In genomic region chr14:50835280-50835679, GRCh38 we compare ENCODE assay signal across 11 cellular contexts. TPM values are rescaled to one million over a fixed set of nuclear protein-coding genes. Genes with fewer than 3 reads are reported as not detected.
DNase-seq lines count a peak whose midpoint lies in the region; ATAC-seq and TF ChIP-seq lines count a peak whose summit lies in the region.
"Had no signal": no experiment of that assay in that cellular context is flagged by ENCODE, and none has a peak within 500 bp of the region (broad histone marks: within the 10 kb centered on the region; RNA-seq: fewer than 3 reads in every experiment).

No MANE protein-coding gene starts in this region.

- H3K27me3 ChIP-seq in effector memory CD4-positive, alpha-beta T cell (replicated peaks; ENCODE audit: control insufficient read depth, insufficient read depth, low read length, poor library complexity, severe bottlenecking), result no peaks in the 10 kb centered on the region

- H3K4me1 ChIP-seq in effector memory CD4-positive, alpha-beta T cell (ENCODE audit: control insufficient read depth, insufficient read depth, low read length, poor library complexity, severe bottlenecking), result peaks cover 7% of the 10 kb centered on the region

- DNase-seq in DMS53 (lab: John Stamatoyannopoulos, UW), result peak; percentile 32
- DNase-seq in DMS53 treated with DMSO at 0.1 percent for 48 hours (lab: John Stamatoyannopoulos, UW; ENCODE audit: unreplicated experiment), result no peak
- DNase-seq in NAMALWA (ENCODE audit: low spot score), result peak; percentile 25
- DNase-seq in fibroblast of the aortic adventitia (ENCODE audit: low read depth), result peak; percentile 44
- no peak for DNase-seq in effector memory CD4-positive, alpha-beta T cell
- DNase-seq in NCI-H128 (lab: John Stamatoyannopoulos, UW; ENCODE audit: unreplicated experiment), result no peak
- DNase-seq: NCI-H1092 had no signal

- ATAC-seq in GM18517 (IDR thresholded peaks at IDR 0.05; ENCODE audit: unreplicated experiment) (peak; percentile 31), esophagus mucosa (no peak)

- no peak overlapping the region for H3K27ac ChIP-seq in effector memory CD4-positive, alpha-beta T cell (ENCODE audit: insufficient read depth, low read length, poor library complexity, severe bottlenecking)
- H3K27ac ChIP-seq: SK-N-MC had no signal

- H3K36me3 ChIP-seq in effector memory CD4-positive, alpha-beta T cell (ENCODE audit: control insufficient read depth, insufficient read depth, low read length), result no peaks in the 10 kb centered on the region

- no peak overlapping the region for H3K4me3 ChIP-seq in fibroblast of the aortic adventitia (ENCODE audit: low read depth, low read length)
- H3K4me3 ChIP-seq in effector memory CD4-positive, alpha-beta T cell (ENCODE audit: insufficient read depth, low read depth, low read length, poor library complexity, severe bottlenecking), result no peak overlapping the region
- H3K4me3 ChIP-seq: SK-N-MC had no signal

- H3K9me3 ChIP-seq in effector memory CD4-positive, alpha-beta T cell (ENCODE audit: control insufficient read depth, low read length), result no peaks in the 10 kb centered on the region

- no peak for TF ChIP-seq CTCF in fibroblast of the aortic adventitia (IDR thresholded peaks at IDR 0.05; ENCODE audit: insufficient read depth, low read length)

RNA-seq across cellular contexts. Expression of gene NIN, which starts 4.3 kb away (rescaled TPM):
- total RNA-seq in fibroblast of the aortic adventitia (ENCODE audit: low replicate concordance) (33.4 and 62.8 TPM in 2 replicates), esophagus mucosa (31.9 TPM)

RNA-seq across cellular contexts. Expression of gene ABHD12B, which starts 36.6 kb away (rescaled TPM):
- total RNA-seq in fibroblast of the aortic adventitia (ENCODE audit: low replicate concordance) (not detected in 2 replicates), esophagus mucosa (0.32 TPM)
- total RNA-seq: A172 had no signal

Comparison
In these comparisons a context has a peak if more than half of its experiments do, and no peak if none do; other contexts are left out.
1. DNase-seq: peak in DMS53 (single experiment), NAMALWA (single experiment) and fibroblast of the aortic adventitia (single experiment); none in DMS53 treated with DMSO at 0.1 percent for 48 hours (single experiment), effector memory CD4-positive, alpha-beta T cell (0 of 3) and NCI-H128 (single experiment).